In genomic region chr2:47867205-47867604, GRCh38 we compare ENCODE assay signal across 8 cellular contexts. TPM values are rescaled to one million over a fixed set of nuclear protein-coding genes. Genes with fewer than 3 reads are reported as not detected.
A peak's percentile ranks its signal among the peaks of the same experiment; 100 is the strongest.
DNase-seq lines count a peak whose midpoint lies in the region; ATAC-seq and TF ChIP-seq lines count a peak whose summit lies in the region.

No MANE protein-coding gene starts in this region.

- intact Hi-C loops in MCF 10A (cut with micrococcal nuclease): no loop called here
- intact Hi-C loops in left lung (cut with DNase I): no loop called here

- no peaks in the 10 kb centered on the region for H3K27me3 ChIP-seq in left lung

- in situ Hi-C loops in ACHN (cut with HindIII; ENCODE audit: low pct_ligation_motif_present, low pct_unique_long_range_greater_than_20kb, low sequenced_read_pairs): no loop called here

- H3K36me3 ChIP-seq in left lung: no peaks in the 10 kb centered on the region

- BruUV-seq in MCF 10A (replicated peaks; lab: Mats Ljungman, UMichigan): no TSS peak

- POLR2A ChIA-PET in MCF 10A (lab: Yijun Ruan, JAX): interaction anchor here (0.9 to 1.5 kb wide), 4 partner anchors 9 to 240 kb away, joined by 3 to 7 read pairs (median 4); no protein-coding TSS in a partner anchor

- H3K9me3 ChIP-seq in left lung: no peaks in the 10 kb centered on the region

- H3K36me3 Mint-ChIP-seq in MCF 10A (ENCODE audit: insufficient read depth, unreplicated experiment): no peaks in the 10 kb centered on the region

- H3K4me3 Mint-ChIP-seq in MCF 10A (ENCODE audit: unreplicated experiment): peak overlapping the region; percentile 4

- ATAC-seq in left lung (peak; percentile 69), HG03521 (IDR thresholded peaks at IDR 0.05; ENCODE audit: unreplicated experiment) (no peak), HG02973 (IDR thresholded peaks at IDR 0.05; ENCODE audit: unreplicated experiment) (no peak)
- no peak for ATAC-seq in stimulated activated naive CD8-positive, alpha-beta T cell treated with anti-CD3 and anti-CD28 coated beads, Interleukin-15, Interleukin-2, amounts not matched to agents 100 U/mL and 50 U/mL, for 24 hours

- TF ChIP-seq CTCF in MCF 10A (IDR thresholded peaks at IDR 0.05; ENCODE audit: unreplicated experiment): no peak
- TF ChIP-seq CTCF in left lung (IDR thresholded peaks at IDR 0.05): no peak

- DNase-seq in ACHN: peak; percentile 56
- DNase-seq in HT1080 (ENCODE audit: low read depth): peak; percentile 80
- peak; percentile 87 for DNase-seq in MCF 10A (ENCODE audit: unreplicated experiment)
- no peak for DNase-seq in left lung
- no peak for DNase-seq in GOT3 (lab: John Stamatoyannopoulos, UW)
- no peak for DNase-seq in stimulated activated naive CD8-positive, alpha-beta T cell treated with anti-CD3 and anti-CD28 coated beads, Interleukin-15, Interleukin-2, amounts not matched to agents 100 U/mL and 50 U/mL, for 24 hours

- peak overlapping the region; percentile 16 to 33 for H3K27ac ChIP-seq in left lung

- H3K4me3 ChIP-seq in left lung: no peak overlapping the region

- peak overlapping the region; percentile 34 for H3K27ac Mint-ChIP-seq in MCF 10A (ENCODE audit: low read depth, unreplicated experiment)

- peaks cover 26 to 76% of the 10 kb centered on the region in 2 donors for H3K4me1 ChIP-seq in left lung

- peaks cover 22% of the 10 kb centered on the region for H3K4me1 Mint-ChIP-seq in MCF 10A (ENCODE audit: insufficient read depth, unreplicated experiment)

- CTCF ChIA-PET in MCF 10A (lab: Yijun Ruan, JAX): interaction anchor here (0.7 to 4.3 kb wide), 3 partner anchors 9 to 554 kb away, joined by 3 to 43 read pairs (median 10); no protein-coding TSS in a partner anchor

- no peaks in the 10 kb centered on the region for H3K27me3 Mint-ChIP-seq in MCF 10A (ENCODE audit: insufficient read depth, unreplicated experiment)

- H3K9me3 Mint-ChIP-seq in MCF 10A (ENCODE audit: unreplicated experiment): no peaks in the 10 kb centered on the region

RNA-seq across cellular contexts. Expression of gene FBXO11, which starts 39.1 kb away (rescaled TPM):
- total RNA-seq in HT1080 (2014; rRNA removed; shearing (Covaris generic)): 12.8 and 27.4 TPM in 2 replicates
- polyA plus RNA-seq in HT1080 (2015; cell fraction: cytosol; rRNA removed): 28.0 and 40.0 TPM in 2 replicates
- 57.8 and 60.0 TPM in 2 replicates for polyA plus RNA-seq in HT1080 (2015; cell fraction: nucleus; rRNA removed)
- 60.4 and 64.1 TPM in 2 replicates for total RNA-seq in MCF 10A (2022)
- total RNA-seq in left lung: 10 to 100 TPM; 56.2 to 68.2 TPM

Comparison
In these comparisons a context has a peak if more than half of its experiments do, and no peak if none do; other contexts are left out.
1. DNase-seq: peak in ACHN (single experiment), HT1080 (single experiment) and MCF 10A (single experiment); none in left lung (0 of 2), GOT3 (single experiment) and stimulated activated naive CD8-positive, alpha-beta T cell treated with anti-CD3 and anti-CD28 coated beads, Interleukin-15, Interleukin-2, amounts not matched to agents 100 U/mL and 50 U/mL, for 24 hours (single experiment).